ENCODE assay signal across 8 cellular contexts in genomic region chr2:24971550-24972314, GRCh38.
DNase-seq lines count a peak whose midpoint lies in the region; ATAC-seq lines count a peak whose summit lies in the region.

Gene DNAJC27, minus strand, starts transcription at chr2:24971955. Its CDS starts 51 bp downstream, at chr2:24971904.

- H3K36me3 ChIP-seq in SK-N-MC (ENCODE audit: insufficient read depth, low read length) = peaks cover 4% of the 10 kb centered on the region; the same call in 1 of the 2 replicates

- H3K27me3 Mint-ChIP-seq in activated naive CD4-positive, alpha-beta T cell treated with anti-CD3 and anti-CD28 coated beads, Interleukin-2, amount 50 U/mL, for 24 hours = no peaks in the 10 kb centered on the region

- H3K9me3 Mint-ChIP-seq in activated naive CD4-positive, alpha-beta T cell treated with anti-CD3 and anti-CD28 coated beads, Interleukin-2, amount 50 U/mL, for 24 hours = no peaks in the 10 kb centered on the region

- H3K36me3 Mint-ChIP-seq in activated naive CD4-positive, alpha-beta T cell treated with anti-CD3 and anti-CD28 coated beads, Interleukin-2, amount 50 U/mL, for 24 hours = peaks cover 4% of the 10 kb centered on the region

- peaks cover 27% of the 10 kb centered on the region for H3K4me1 Mint-ChIP-seq in activated naive CD4-positive, alpha-beta T cell treated with anti-CD3 and anti-CD28 coated beads, Interleukin-2, amount 50 U/mL, for 24 hours

- peak within 1 kb of the TSS; percentile 88 for H3K27ac ChIP-seq in SK-N-MC

- peak within 1 kb of the TSS; percentile 98 for H3K4me3 Mint-ChIP-seq in activated naive CD4-positive, alpha-beta T cell treated with anti-CD3 and anti-CD28 coated beads, Interleukin-2, amount 50 U/mL, for 24 hours

- peak within 1 kb of the TSS; percentile 97 for H3K9ac ChIP-seq in SK-N-MC (ENCODE audit: insufficient read length)

- no peaks in the 10 kb centered on the region for H3K9me3 ChIP-seq in SK-N-MC (ENCODE audit: low read depth, low read length)

- H3K4me3 ChIP-seq in GM08714 (ENCODE audit: low read length) = peak within 1 kb of the TSS; percentile 74
- H3K4me3 ChIP-seq in SK-N-MC = peak within 1 kb of the TSS; percentile 91

- peak within 1 kb of the TSS; percentile 100 for H3K27ac Mint-ChIP-seq in activated naive CD4-positive, alpha-beta T cell treated with anti-CD3 and anti-CD28 coated beads, Interleukin-2, amount 50 U/mL, for 24 hours

- DNase-seq in NCI-H1048 (lab: John Stamatoyannopoulos, UW) (peak; percentile 90), SK-N-MC (ENCODE audit: low read depth, low spot score) (peak; percentile 66), globus pallidus (ENCODE audit: low spot score) (peak; percentile 99), nucleus accumbens (lab: John Stamatoyannopoulos, UW) (peak; percentile 84 to 100 (median 98)), superior temporal gyrus (ENCODE audit: extremely low spot score) (peak; percentile 98)

- peak; percentile 90 for ATAC-seq in HG02588 (IDR thresholded peaks at IDR 0.05; ENCODE audit: unreplicated experiment)

Comparison
In these comparisons a context has a peak if more than half of its experiments do, and no peak if none do; other contexts are left out.
1. Peak in every context shown above with its lines: DNase-seq, ATAC-seq, H3K4me3 ChIP-seq and H3K27ac ChIP-seq.